1 cellular context compared by ENCODE assay signal in the genomic region with DNA sequence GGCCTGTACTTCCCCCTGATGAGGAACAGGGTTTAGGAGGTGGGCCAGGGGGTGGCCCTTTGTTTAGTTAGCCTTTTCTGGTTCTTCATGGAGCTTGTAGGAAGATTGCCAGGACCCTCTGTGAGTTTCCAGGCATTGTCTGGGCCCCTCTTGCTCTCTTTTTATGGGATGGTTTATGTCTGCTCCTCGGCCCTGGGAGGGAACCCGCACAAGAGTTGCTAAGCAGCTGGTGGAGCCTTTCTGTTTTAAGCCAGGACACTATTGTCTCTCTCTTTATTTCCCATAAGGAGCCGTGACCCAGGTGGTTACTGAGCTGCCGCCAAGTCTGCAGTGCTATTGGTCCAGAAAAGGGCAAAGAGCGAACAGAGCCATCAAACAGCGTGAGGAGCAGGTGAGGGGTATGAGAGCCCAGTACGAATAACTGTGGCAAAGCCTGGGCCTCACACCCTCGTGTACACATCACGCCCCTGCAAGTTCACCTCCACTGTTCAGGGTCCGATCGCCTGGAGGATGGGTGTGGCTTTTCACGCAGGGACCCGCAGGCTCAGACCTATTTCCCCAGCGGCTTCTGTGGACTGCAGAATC.
TF ChIP-seq lines count a peak whose summit lies in the region.

No MANE protein-coding gene starts in this region.

TF ChIP-seq in HepG2, 621 proteins besides CTCF, POLR2A, EP300 and RAD21 (continued from another document):
- TF ChIP-seq ZNF687 (CRISPR knock-in tag; IDR thresholded peaks at IDR 0.05) (peak; percentile 93), TARDBP (CRISPR knock-in tag; IDR thresholded peaks at IDR 0.05) (peak; percentile 25; the same call in 1 of the 2 replicates), WIZ (CRISPR knock-in tag; IDR thresholded peaks at IDR 0.05) (no peak), HOXA5 (CRISPR knock-in tag; IDR thresholded peaks at IDR 0.05) (no peak), NR2F6 (IDR thresholded peaks at IDR 0.05) (no peak; the same call in none of the 2 replicates), NR2F6 (CRISPR knock-in tag; IDR thresholded peaks at IDR 0.05) (peak; percentile 50), GATAD1 (CRISPR knock-in tag; IDR thresholded peaks at IDR 0.05) (no peak), ZNF558 (CRISPR knock-in tag; IDR thresholded peaks at IDR 0.05; ENCODE audit: borderline replicate concordance) (no peak), FOXK1 (CRISPR knock-in tag; IDR thresholded peaks at IDR 0.05; ENCODE audit: borderline replicate concordance, low read depth) (no peak), ZNF101 (CRISPR knock-in tag; IDR thresholded peaks at IDR 0.05; ENCODE audit: borderline replicate concordance, low read depth) (no peak), ZNF652 (CRISPR knock-in tag; IDR thresholded peaks at IDR 0.05; ENCODE audit: borderline replicate concordance, low read depth) (no peak), KDM5B (CRISPR knock-in tag; IDR thresholded peaks at IDR 0.05; ENCODE audit: borderline replicate concordance) (peak; percentile 75; the same call in 1 of the 2 replicates), ZFP36L1 (CRISPR knock-in tag; IDR thresholded peaks at IDR 0.05) (peak; percentile 56; the same call in 1 of the 2 replicates), ZNF441 (CRISPR knock-in tag; IDR thresholded peaks at IDR 0.05; ENCODE audit: borderline replicate concordance) (0 out of 2 replicates have a peak, but pooled peaks have one; percentile 45), ZNF772 (CRISPR knock-in tag; IDR thresholded peaks at IDR 0.05) (0 out of 2 replicates have a peak, but pooled peaks have one; percentile 30), MAX (IDR thresholded peaks at IDR 0.05) (peak; percentile 85), GRHL1 (CRISPR knock-in tag; conservative IDR thresholded peaks at IDR 0.05) (no peak), TBX2 (CRISPR knock-in tag; IDR thresholded peaks at IDR 0.05; ENCODE audit: borderline replicate concordance) (peak; percentile 64; the same call in 1 of the 2 replicates), HDAC2 (CRISPR knock-in tag; IDR thresholded peaks at IDR 0.05) (peak; percentile 70; the same call in 1 of the 2 replicates), ZSCAN12 (CRISPR knock-in tag; IDR thresholded peaks at IDR 0.05) (no peak), ZNF607 (CRISPR knock-in tag; IDR thresholded peaks at IDR 0.05; ENCODE audit: borderline replicate concordance) (0 out of 2 replicates have a peak, but pooled peaks have one; percentile 53), LCORL (IDR thresholded peaks at IDR 0.05) (no peak), LCORL (CRISPR knock-in tag; IDR thresholded peaks at IDR 0.05) (no peak), ZNF232 (CRISPR knock-in tag; IDR thresholded peaks at IDR 0.05; ENCODE audit: borderline replicate concordance) (peak; percentile 50; the same call in 1 of the 2 replicates), MXD4 (CRISPR knock-in tag; IDR thresholded peaks at IDR 0.05) (no peak), ZSCAN25 (CRISPR knock-in tag; IDR thresholded peaks at IDR 0.05) (peak; percentile 84), MAFK (conservative IDR thresholded peaks at IDR 0.05 in 1 of 2, IDR thresholded peaks at IDR 0.05 in 1 of 2; ENCODE audit: low read length in 2 of 2) (no peak)
- TF ChIP-seq, protein P1, sequence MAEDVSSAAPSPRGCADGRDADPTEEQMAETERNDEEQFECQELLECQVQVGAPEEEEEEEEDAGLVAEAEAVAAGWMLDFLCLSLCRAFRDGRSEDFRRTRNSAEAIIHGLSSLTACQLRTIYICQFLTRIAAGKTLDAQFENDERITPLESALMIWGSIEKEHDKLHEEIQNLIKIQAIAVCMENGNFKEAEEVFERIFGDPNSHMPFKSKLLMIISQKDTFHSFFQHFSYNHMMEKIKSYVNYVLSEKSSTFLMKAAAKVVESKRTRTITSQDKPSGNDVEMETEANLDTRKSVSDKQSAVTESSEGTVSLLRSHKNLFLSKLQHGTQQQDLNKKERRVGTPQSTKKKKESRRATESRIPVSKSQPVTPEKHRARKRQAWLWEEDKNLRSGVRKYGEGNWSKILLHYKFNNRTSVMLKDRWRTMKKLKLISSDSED (CRISPR knock-in tag; IDR thresholded peaks at IDR 0.05), result no peak
- TF ChIP-seq, protein P2, sequence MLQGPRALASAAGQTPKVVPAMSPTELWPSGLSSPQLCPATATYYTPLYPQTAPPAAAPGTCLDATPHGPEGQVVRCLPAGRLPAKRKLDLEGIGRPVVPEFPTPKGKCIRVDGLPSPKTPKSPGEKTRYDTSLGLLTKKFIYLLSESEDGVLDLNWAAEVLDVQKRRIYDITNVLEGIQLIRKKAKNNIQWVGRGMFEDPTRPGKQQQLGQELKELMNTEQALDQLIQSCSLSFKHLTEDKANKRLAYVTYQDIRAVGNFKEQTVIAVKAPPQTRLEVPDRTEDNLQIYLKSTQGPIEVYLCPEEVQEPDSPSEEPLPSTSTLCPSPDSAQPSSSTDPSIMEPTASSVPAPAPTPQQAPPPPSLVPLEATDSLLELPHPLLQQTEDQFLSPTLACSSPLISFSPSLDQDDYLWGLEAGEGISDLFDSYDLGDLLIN (CRISPR knock-in tag; IDR thresholded peaks at IDR 0.05; ENCODE audit: borderline replicate concordance), result no peak
TF ChIP-seq in HepG2: peak in this region for 65.
